Comparison of ENCODE assay signal across 8 cellular contexts in the genomic region with DNA sequence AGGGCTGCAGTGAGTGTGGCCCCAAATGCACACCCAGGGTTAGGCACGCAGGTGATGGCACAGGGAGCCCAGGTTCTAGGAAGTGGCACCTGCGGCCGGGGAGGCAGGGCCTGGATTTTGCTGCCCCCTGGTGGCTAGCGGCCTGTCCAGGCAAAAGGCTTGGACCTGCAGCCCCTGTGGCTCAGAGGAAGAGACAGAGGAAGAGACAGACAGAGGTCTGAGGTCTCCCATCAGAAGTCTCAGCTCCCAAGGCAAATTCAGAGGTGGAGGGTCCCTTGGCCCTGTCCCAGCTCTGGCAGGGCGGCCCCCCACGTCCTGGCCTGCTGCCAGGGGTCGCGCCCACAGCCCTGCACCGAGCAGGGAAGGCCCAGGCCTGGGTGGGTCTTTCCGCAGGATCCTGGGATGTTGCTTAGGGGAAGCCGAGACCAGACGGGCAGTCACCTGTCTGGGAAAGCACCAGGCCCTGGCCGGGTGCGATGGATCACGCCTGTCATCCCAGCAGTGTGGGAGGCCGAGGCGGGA. TPM values are rescaled to one million over a fixed set of nuclear protein-coding genes. Genes with fewer than 3 reads are reported as not detected.
DNase-seq lines count a peak whose midpoint lies in the region; ATAC-seq and TF ChIP-seq lines count a peak whose summit lies in the region.

No MANE protein-coding gene starts in this region.

- DNase-seq in AG08395 (ENCODE audit: low spot score) = peak; percentile 81
- DNase-seq in SKM-1 (lab: John Stamatoyannopoulos, UW; ENCODE audit: unreplicated experiment) = peak; percentile 39
- peak in 41 of 42 donors; percentile 74 to 93 (median 85) for DNase-seq in head of caudate nucleus
- peak; percentile 71 to 86 (median 82) for DNase-seq in ovary
- peak; percentile 72 to 77 for DNase-seq in tibial nerve (ENCODE audit: low spot score in 2 of 2)

- peaks cover 27% of the 10 kb centered on the region for H3K4me1 Mint-ChIP-seq in activated naive CD8-positive, alpha-beta T cell (ENCODE audit: low read depth)

- H3K27me3 Mint-ChIP-seq in activated naive CD8-positive, alpha-beta T cell = no peaks in the 10 kb centered on the region

- TF ChIP-seq EP300 in ovary (IDR thresholded peaks at IDR 0.05) = no peak
- no peak for TF ChIP-seq EP300 in tibial nerve (IDR thresholded peaks at IDR 0.05)

- H3K36me3 ChIP-seq in KMS-11 (ENCODE audit: insufficient read depth) (no peaks in the 10 kb centered on the region), ovary (no peaks in the 10 kb centered on the region), tibial nerve (no peaks in the 10 kb centered on the region)

- H3K4me2 ChIP-seq in KMS-11 = peak overlapping the region; percentile 99

- H3K27me3 ChIP-seq in KMS-11 (ENCODE audit: insufficient read depth, low read depth) (no peaks in the 10 kb centered on the region), ovary (no peaks in the 10 kb centered on the region), tibial nerve (no peaks in the 10 kb centered on the region)

- WGBS in ovary, 3 donors = 7 to 12% (median 11%) methylated on average over 17 of the region's 17 CpGs
- 5 to 6% methylated on average over 14 to 15 of the region's 17 CpGs for WGBS in tibial nerve, 2 donors

- H3K9ac ChIP-seq in KMS-11 = peak overlapping the region; percentile 76

- no peaks in the 10 kb centered on the region for H3K36me3 Mint-ChIP-seq in activated naive CD8-positive, alpha-beta T cell

- H3K27ac ChIP-seq in KMS-11 (peak overlapping the region; percentile 92), ovary (peak overlapping the region; percentile 44 to 61), tibial nerve (peak overlapping the region; percentile 94 to 98 (median 96))

- no peaks in the 10 kb centered on the region for H3K79me2 ChIP-seq in KMS-11 (ENCODE audit: insufficient read depth, low read depth)

- H2AFZ ChIP-seq in KMS-11 (ENCODE audit: low read depth) = peak overlapping the region; percentile 63

- TF ChIP-seq POLR2A in ovary (IDR thresholded peaks at IDR 0.05) (peak; percentile 14), tibial nerve (IDR thresholded peaks at IDR 0.05) (no peak)

- peak overlapping the region; percentile 96 for H3K27ac Mint-ChIP-seq in activated naive CD8-positive, alpha-beta T cell

- H3K9me3 Mint-ChIP-seq in activated naive CD8-positive, alpha-beta T cell (ENCODE audit: low read depth) = no peaks in the 10 kb centered on the region

- H3K9me3 ChIP-seq in ovary = no peaks in the 10 kb centered on the region
- H3K9me3 ChIP-seq in tibial nerve = no peaks in the 10 kb centered on the region

- H3K4me3 Mint-ChIP-seq in activated naive CD8-positive, alpha-beta T cell = peak overlapping the region; percentile 88

- H3K4me1 ChIP-seq in KMS-11 (ENCODE audit: low read depth, poor library complexity, severe bottlenecking) (peaks cover 29% of the 10 kb centered on the region), ovary (ENCODE audit: insufficient read depth) (peaks cover 21% of the 10 kb centered on the region), tibial nerve (peaks cover 0 to 67% (median 48%) of the 10 kb centered on the region in 4 donors)

- H3K4me3 ChIP-seq in KMS-11 (IDR thresholded peaks at IDR 0.05; ENCODE audit: insufficient read depth, low read depth, low read length) = peak overlapping the region; percentile 54
- H3K4me3 ChIP-seq in ovary = peak overlapping the region; percentile 28
- peak overlapping the region; percentile 19 to 68 (median 46) for H3K4me3 ChIP-seq in tibial nerve

- peak; percentile 14 for ATAC-seq in GM18861 (IDR thresholded peaks at IDR 0.05; ENCODE audit: unreplicated experiment)

- TF ChIP-seq CTCF in KMS-11 (conservative IDR thresholded peaks at IDR 0.05; ENCODE audit: low read depth, low read length) = peak; percentile 96
- TF ChIP-seq CTCF in ovary (IDR thresholded peaks at IDR 0.05) = peak; percentile 84 to 90 (median 88)
- TF ChIP-seq CTCF in tibial nerve (IDR thresholded peaks at IDR 0.05) = peak; percentile 90 to 97 (median 93)

- intact Hi-C loops in head of caudate nucleus (cut with DNase I) = loop anchor here (1.0 kb wide), 1 partner anchor 134 kb away; no protein-coding TSS in a partner anchor
- intact Hi-C loops in ovary (cut with DNase I) = loop anchor here (1.0 to 10.0 kb wide), 4 partner anchors 131 to 373 kb away; no protein-coding TSS in a partner anchor

- no peaks in the 10 kb centered on the region for H4K20me1 ChIP-seq in KMS-11 (ENCODE audit: insufficient read depth)

RNA-seq across cellular contexts. Expression of a gene that starts 8.0 kb away (rescaled TPM):
- 10 to 100 TPM; 33.3 to 78.5 (median 60.5) TPM for total RNA-seq in ovary
- 10 to 100 TPM in 1 of 2 donors, 1 to 10 TPM in 1; 4.3 to 57.6 TPM for polyA plus RNA-seq in ovary
- 100 to 1,000 TPM in 1 of 4 donors, 10 to 100 TPM in 3; 64.9 to 105 (median 91.1) TPM for total RNA-seq in tibial nerve

RNA-seq across cellular contexts. Expression of a gene that starts 18.1 kb away (rescaled TPM):
- total RNA-seq in ovary = under 1 TPM in 3 of 7 donors, not detected in 4; 0.25 to 0.53 (median 0.31) TPM
- under 1 TPM; 0.13 to 0.36 TPM for polyA plus RNA-seq in ovary
- under 1 TPM in 1 of 4 donors, not detected in 3; 0.87 TPM for total RNA-seq in tibial nerve

RNA-seq across cellular contexts. Expression of a gene that starts 21.7 kb away (rescaled TPM):
- total RNA-seq in ovary (10 to 100 TPM; 19.7 to 33.3 (median 29.1) TPM), tibial nerve (10 to 100 TPM; 14.2 to 50.0 (median 38.1) TPM)
- polyA plus RNA-seq in ovary = 10 to 100 TPM; 14.7 to 17.1 TPM

RNA-seq across cellular contexts. Expression of a gene that starts 38.4 kb away (rescaled TPM):
- total RNA-seq in ovary = 10 to 100 TPM in 6 of 7 donors, 1 to 10 TPM in 1; 3.2 to 34.1 (median 20.2) TPM
- polyA plus RNA-seq in ovary = 1 to 10 TPM; 7.0 to 9.6 TPM
- 10 to 100 TPM; 14.4 to 18.0 (median 16.9) TPM for total RNA-seq in tibial nerve

Comparison
In these comparisons a context has a peak if more than half of its experiments do, and no peak if none do; other contexts are left out.
1. Peak in every context shown above with its lines: DNase-seq, ATAC-seq, H3K4me3 ChIP-seq and H3K27ac ChIP-seq.